11 cellular contexts compared by ENCODE assay signal in the genomic region with DNA sequence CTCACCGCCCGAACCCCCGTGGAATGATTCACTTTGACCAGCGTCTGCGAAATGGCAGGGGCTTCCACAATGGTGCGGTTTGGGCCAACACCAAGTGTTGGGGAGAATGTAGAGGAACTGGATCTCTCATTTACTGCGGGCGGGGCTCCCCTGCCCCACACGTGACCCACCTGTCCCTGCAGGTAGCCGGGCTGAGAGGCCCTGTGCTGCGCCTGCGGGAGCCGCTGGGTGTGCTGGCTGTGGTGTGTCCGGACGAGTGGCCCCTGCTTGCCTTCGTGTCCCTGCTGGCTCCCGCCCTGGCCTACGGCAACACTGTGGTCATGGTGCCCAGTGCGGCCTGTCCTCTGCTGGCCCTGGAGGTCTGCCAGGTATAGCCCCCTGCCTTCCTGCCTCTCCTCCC. TPM values are rescaled to one million over a fixed set of nuclear protein-coding genes. Genes with fewer than 3 reads are reported as not detected.
DNase-seq lines count a peak whose midpoint lies in the region; FAIRE-seq and TF ChIP-seq lines count a peak whose summit lies in the region.
"Had no signal": no experiment of that assay in that cellular context is flagged by ENCODE, and none has a peak within 500 bp of the region (broad histone marks: within the 10 kb centered on the region; RNA-seq: fewer than 3 reads in every experiment).

No MANE protein-coding gene starts in this region.

- H3K9me3 ChIP-seq in Peyer's patch (no peaks in the 10 kb centered on the region), esophagus muscularis mucosa (no peaks in the 10 kb centered on the region), small intestine (ENCODE audit: control insufficient read depth, low read depth) (no peaks in the 10 kb centered on the region)
- H3K9me3 ChIP-seq: pancreas, upper lobe of left lung had no signal

- H3K36me3 ChIP-seq in Peyer's patch, result peaks cover 0 to 46% (median 0%) of the 10 kb centered on the region in 3 donors
- H3K36me3 ChIP-seq in esophagus muscularis mucosa, result peaks cover 4 to 60% (median 27%) of the 10 kb centered on the region in 4 donors
- peaks cover 0 to 13% of the 10 kb centered on the region in 2 donors for H3K36me3 ChIP-seq in small intestine (ENCODE audit: control insufficient read depth in 2 of 2, insufficient read depth in 2 of 2, low read length in 2 of 2)
- H3K36me3 ChIP-seq: pancreas had no signal

- 89% methylated on average over 16 of the region's 19 CpGs for WGBS in esophagus muscularis mucosa
- WGBS in small intestine, 3 donors, result 89 to 91% (median 90%) methylated on average over 19 of the region's 19 CpGs

- TF ChIP-seq POLR2A in Peyer's patch (IDR thresholded peaks at IDR 0.05), result no peak
- TF ChIP-seq POLR2A in esophagus muscularis mucosa (IDR thresholded peaks at IDR 0.05; ENCODE audit: low read depth), result no peak
- no peak for TF ChIP-seq POLR2A in H54 (IDR thresholded peaks at IDR 0.05; ENCODE audit: low read depth, low read length)

- TF ChIP-seq EP300 in esophagus muscularis mucosa (IDR thresholded peaks at IDR 0.05), result no peak

- intact Hi-C loops in esophagus muscularis mucosa (cut with DNase I), result no loop called here

- no peak overlapping the region for H3K4me3 ChIP-seq in Peyer's patch
- no peak overlapping the region for H3K4me3 ChIP-seq in esophagus muscularis mucosa
- no peak overlapping the region for H3K4me3 ChIP-seq in small intestine (ENCODE audit: low read depth in 1 of 2, low read length in 2 of 2)
- H3K4me3 ChIP-seq: pancreas, upper lobe of left lung had no signal

- TF ChIP-seq CTCF in Peyer's patch (IDR thresholded peaks at IDR 0.05), result no peak
- TF ChIP-seq CTCF in esophagus muscularis mucosa (IDR thresholded peaks at IDR 0.05), result no peak

- DNase-seq in DMS79 (lab: John Stamatoyannopoulos, UW) (peak; percentile 29), Peyer's patch (no peak), esophagus muscularis mucosa (ENCODE audit: extremely low spot score) (no peak), small intestine (no peak), DMS114 treated with DMSO at 0.1 percent for 48 hours (lab: John Stamatoyannopoulos, UW; ENCODE audit: unreplicated experiment) (no peak), H54 (ENCODE audit: insufficient read length, low spot score) (no peak), NOMO-1 treated with dmso at 0.1 percent for 144 hours (lab: John Stamatoyannopoulos, UW; ENCODE audit: unreplicated experiment) (no peak)
- DNase-seq: DMS53, pancreas had no signal

- H3K27ac ChIP-seq in Peyer's patch, result peak overlapping the region; percentile 62 to 84 (median 66)
- peak overlapping the region; percentile 48 to 77 (median 63) for H3K27ac ChIP-seq in esophagus muscularis mucosa (replicated peaks in 1 of 4)
- H3K27ac ChIP-seq in small intestine (ENCODE audit: low read depth in 1 of 2, low read length in 1 of 2), result peak overlapping the region; percentile 34 to 59
- H3K27ac ChIP-seq: HL-60, pancreas had no signal

- H3K27me3 ChIP-seq in Peyer's patch (no peaks in the 10 kb centered on the region), esophagus muscularis mucosa (no peaks in the 10 kb centered on the region), small intestine (ENCODE audit: control insufficient read depth in 2 of 2, insufficient read depth in 2 of 2, low read length in 2 of 2) (no peaks in the 10 kb centered on the region)
- H3K27me3 ChIP-seq: pancreas, upper lobe of left lung had no signal

- FAIRE-seq in small intestine (lab: Jason Lieb, UNC) (no peak), H54 (lab: Jason Lieb, UNC) (no peak)
- FAIRE-seq: pancreas had no signal

- H3K4me1 ChIP-seq in Peyer's patch (peaks cover 0 to 29% (median 22%) of the 10 kb centered on the region in 4 donors), esophagus muscularis mucosa (peaks cover 22 to 28% (median 26%) of the 10 kb centered on the region in 4 donors), small intestine (ENCODE audit: control insufficient read depth in 2 of 2, insufficient read depth in 1 of 2, low read depth in 1 of 2, low read length in 1 of 2) (no peaks in the 10 kb centered on the region)
- H3K4me1 ChIP-seq: pancreas had no signal

RNA-seq across cellular contexts. Expression of a gene that starts 5.8 kb away (rescaled TPM):
- total RNA-seq in Peyer's patch (10 to 100 TPM in 1 of 4 donors, 1 to 10 TPM in 3; 2.8 to 22.3 (median 5.0) TPM), esophagus muscularis mucosa (10 to 100 TPM in 2 of 4 donors, 1 to 10 TPM in 2; 5.5 to 11.5 (median 10.4) TPM)
- polyA plus RNA-seq in small intestine, result 1 to 10 TPM; 7.8 to 10.0 (median 8.6) TPM

RNA-seq across cellular contexts. Expression of a gene that starts 15.2 kb away (rescaled TPM):
- total RNA-seq in Peyer's patch (10 to 100 TPM; 33.8 to 53.6 (median 49.1) TPM), esophagus muscularis mucosa (10 to 100 TPM; 22.1 to 29.1 (median 26.2) TPM)
- 100 to 1,000 TPM in 2 of 3 donors, 10 to 100 TPM in 1; 59.4 to 130 (median 108) TPM for polyA plus RNA-seq in small intestine

RNA-seq across cellular contexts. Expression of a gene that starts 16.6 kb away (rescaled TPM):
- total RNA-seq in Peyer's patch (100 to 1,000 TPM in 3 of 4 donors, 10 to 100 TPM in 1; 96.2 to 229 (median 115) TPM), esophagus muscularis mucosa (10 to 100 TPM; 73.6 to 84.0 (median 78.4) TPM)
- polyA plus RNA-seq in small intestine, result 100 to 1,000 TPM in 1 of 3 donors, 10 to 100 TPM in 2; 87.7 to 115 (median 91.6) TPM

RNA-seq across cellular contexts. Expression of a gene that starts 19.2 kb away (rescaled TPM):
- total RNA-seq in Peyer's patch (1,000 to 10,000 TPM; 1,523 to 3,539 (median 1,798) TPM), esophagus muscularis mucosa (1,000 to 10,000 TPM; 1,843 to 3,096 (median 2,688) TPM)
- 1,000 to 10,000 TPM; 2,350 to 5,026 (median 4,251) TPM for polyA plus RNA-seq in small intestine

RNA-seq across cellular contexts. Expression of a gene that starts 26.9 kb away (rescaled TPM):
- total RNA-seq in Peyer's patch (1 to 10 TPM in 3 of 4 donors, not detected in 1; 1.2 to 2.0 (median 1.7) TPM), esophagus muscularis mucosa (1 to 10 TPM in 2 of 4 donors, under 1 TPM in 2; 0.83 to 5.2 (median 1.3) TPM)
- 1 to 10 TPM in 1 of 3 donors, under 1 TPM in 2; 0.22 to 1.1 (median 0.27) TPM for polyA plus RNA-seq in small intestine
